17 cellular contexts compared by ENCODE assay signal in genomic region chr19:20154636-20155035, GRCh38.
"Had no signal": no experiment of that assay in that cellular context is flagged by ENCODE, and none has a peak within 500 bp of the region (broad histone marks: within the 10 kb centered on the region; RNA-seq: fewer than 3 reads in every experiment).

No MANE protein-coding gene starts in this region.

- H3K4me1 Mint-ChIP-seq: activated naive CD8-positive, alpha-beta T cell treated with anti-CD3 and anti-CD28 coated beads, Interleukin-2, amount 10 ng/mL, durations not matched to agents 7 days and 5 days had no signal

- H3K9me3 Mint-ChIP-seq: activated CD8-positive, alpha-beta T cell treated with anti-CD3 and anti-CD28 coated beads for 36 hours had no signal

- H3K27me3 Mint-ChIP-seq: activated CD8-positive, alpha-beta T cell treated with anti-CD3 and anti-CD28 coated beads for 36 hours; activated naive CD8-positive, alpha-beta T cell treated with anti-CD3 and anti-CD28 coated beads, Interleukin-2, amount 10 ng/mL, durations not matched to agents 7 days and 5 days had no signal

- H3K4me3 ChIP-seq: adrenal gland had no signal

- H3K9ac ChIP-seq: SK-N-SH had no signal

- H3K36me3 ChIP-seq: adrenal gland, WERI-Rb-1 had no signal

- DNase-seq: activated CD4-positive, alpha-beta T cell treated with anti-CD3 and anti-CD28 coated beads for 4 hours; activated CD8-positive, alpha-beta memory T cell treated with anti-CD3 and anti-CD28 coated beads, Interleukin-2, amount 50 U/mL, for 4 hours; activated CD8-positive, alpha-beta T cell treated with anti-CD3 and anti-CD28 coated beads for 36 hours; activated naive CD4-positive, alpha-beta T cell treated with anti-CD3 and anti-CD28 coated beads, Interleukin-2, amount 50 U/mL, for 16 hours; activated naive CD8-positive, alpha-beta T cell treated with anti-CD3 and anti-CD28 coated beads, Interleukin-2, amount 10 ng/mL, durations not matched to agents 7 days and 5 days; activated T-cell treated with anti-CD3 and anti-CD28 coated beads, Interleukin-2, amount 50 U/mL, for 72 hours; anterior cingulate cortex; caudate nucleus; NCI-H1092; NCI-H187; NCI-H2081; NCI-H510A treated with DMSO at 0.1 percent for 48 hours; PC-3; SK-N-SH; T-helper 1 cell; WERI-Rb-1 had no signal

- H3K9me3 ChIP-seq: adrenal gland, SK-N-SH had no signal

- H3K4me2 ChIP-seq: SK-N-SH had no signal

- H3K9me2 ChIP-seq: SK-N-SH had no signal

- H3K4me3 Mint-ChIP-seq: activated CD8-positive, alpha-beta T cell treated with anti-CD3 and anti-CD28 coated beads for 36 hours; activated naive CD8-positive, alpha-beta T cell treated with anti-CD3 and anti-CD28 coated beads, Interleukin-2, amount 10 ng/mL, durations not matched to agents 7 days and 5 days; activated T-cell treated with anti-CD3 and anti-CD28 coated beads, Interleukin-2, amount 50 U/mL, for 72 hours had no signal

- H3K27ac ChIP-seq: adrenal gland, WERI-Rb-1 had no signal

- H3K27me3 ChIP-seq: adrenal gland had no signal

- H3K27ac Mint-ChIP-seq: activated CD8-positive, alpha-beta T cell treated with anti-CD3 and anti-CD28 coated beads for 36 hours; activated naive CD8-positive, alpha-beta T cell treated with anti-CD3 and anti-CD28 coated beads, Interleukin-2, amount 10 ng/mL, durations not matched to agents 7 days and 5 days; activated T-cell treated with anti-CD3 and anti-CD28 coated beads, Interleukin-2, amount 50 U/mL, for 72 hours had no signal

- ATAC-seq: activated CD8-positive, alpha-beta T cell treated with anti-CD3 and anti-CD28 coated beads for 36 hours; activated T-cell treated with anti-CD3 and anti-CD28 coated beads, Interleukin-2, amount 50 U/mL, for 72 hours; PC-3 had no signal

- H3K4me1 ChIP-seq: adrenal gland had no signal
